ENCODE assay signal across 11 cellular contexts in the genomic region with DNA sequence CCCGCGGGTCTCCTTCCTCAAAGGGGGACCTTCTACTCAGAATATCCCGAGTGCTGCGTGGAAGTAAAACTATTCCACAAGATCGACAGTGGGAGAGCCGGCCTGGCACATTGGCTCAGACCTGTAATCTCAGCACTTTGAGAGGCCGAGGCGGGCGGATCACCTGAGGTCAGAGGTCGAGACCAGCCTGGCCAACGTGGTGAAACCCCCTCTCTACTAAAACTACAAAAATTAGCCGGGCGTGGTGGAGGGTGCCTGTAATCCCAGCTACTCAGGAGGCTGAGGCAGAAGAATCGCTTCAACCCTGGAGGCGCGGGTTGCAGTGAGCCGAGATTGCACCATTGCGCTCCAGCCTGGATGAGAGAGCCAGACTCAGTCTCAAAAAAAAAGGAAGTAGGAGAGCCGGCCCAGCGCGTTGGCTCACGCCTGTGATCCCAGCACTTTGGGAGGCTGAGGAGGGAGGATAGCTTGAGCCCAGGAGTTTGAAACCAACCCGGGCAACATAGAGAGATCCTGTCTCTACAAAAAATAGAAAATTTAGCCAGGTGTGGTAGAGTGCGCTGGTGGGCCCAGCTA. TPM values are rescaled to one million over a fixed set of nuclear protein-coding genes. Genes with fewer than 3 reads are reported as not detected.
DNase-seq lines count a peak whose midpoint lies in the region; ATAC-seq, FAIRE-seq and TF ChIP-seq lines count a peak whose summit lies in the region.
"Not testable (repeated sequence)": the region's sequence is repeated elsewhere in the genome, so short reads cannot be mapped to it uniquely, and the experiment has no call there.
"Had no signal": no experiment of that assay in that cellular context is flagged by ENCODE, and none has a peak within 500 bp of the region (broad histone marks: within the 10 kb centered on the region; RNA-seq: fewer than 3 reads in every experiment).

No MANE protein-coding gene starts in this region.

- H2BK120ac ChIP-seq in H1 (replicated peaks; ENCODE audit: low read depth, low read length): not testable (repeated sequence)

- H2BK5ac ChIP-seq in H1 (ENCODE audit: low read depth, low read length): not testable (repeated sequence)

- WGBS in GM12878 (ENCODE audit: insufficient coverage, insufficient replicate concordance, low lambda C conversion rate, missing lambda C conversion rate): 68% methylated on average over 24 of the region's 24 CpGs
- 94% methylated on average over 24 of the region's 24 CpGs; no CpG with 5 or more reads in 1 of the 2 experiments for WGBS in H1 (ENCODE audit: extremely low coverage in 1 of 2, insufficient coverage in 1 of 2, insufficient read length in 1 of 2, insufficient replicate concordance in 2 of 2, low coverage in 1 of 2, low lambda C conversion rate in 2 of 2, missing lambda C conversion rate in 1 of 2), 2 experiments
- 72 to 75% methylated on average over 24 of the region's 24 CpGs for WGBS in heart right ventricle, 2 donors
- 77 to 100% methylated on average over 2 to 22 of the region's 24 CpGs for WGBS in transverse colon (ENCODE audit: low coverage in 1 of 2), 2 donors

- not testable (repeated sequence) for H3K18ac ChIP-seq in H1 (ENCODE audit: extremely low read depth, low read length)

- H2AK5ac ChIP-seq in H1 (ENCODE audit: low read depth, low read length): not testable (repeated sequence)

- SMC1A ChIA-PET in GM12878 (lab: Charles Lee; ENCODE audit: uncharacterized antibody, unreplicated experiment): not testable (repeated sequence)

- H3K23me2 ChIP-seq in H1 (ENCODE audit: low read depth, low read length): not testable (repeated sequence)

- H3K9me3 ChIP-seq in PC-3 (ENCODE audit: low read length) (peaks cover 15% of the 10 kb centered on the region), H1 (ENCODE audit: insufficient read depth in 2 of 2, low read depth in 1 of 2, low read length in 1 of 2) (peaks cover 10 to 11% of the 10 kb centered on the region in 2 experiments; a peak in 3 of 4 replicates), heart right ventricle (peaks cover 0 to 45% (median 7%) of the 10 kb centered on the region in 11 donors), transverse colon (peaks cover 10 to 22% of the 10 kb centered on the region in 2 donors)
- H3K9me3 ChIP-seq in GM12878 (replicated peaks; ENCODE audit: control insufficient read depth, insufficient read depth, low read length); mucosa of rectum (ENCODE audit: control insufficient read depth in 2 of 2, low read length in 2 of 2): not testable (repeated sequence)

- H3K36me3 ChIP-seq in PC-3 (ENCODE audit: low read depth, low read length); GM12878 (ENCODE audit: control insufficient read depth in 2 of 2, insufficient read depth in 2 of 2, low read length in 1 of 2); H1 (ENCODE audit: control insufficient read depth in 2 of 4, insufficient read depth in 4 of 4, low read length in 3 of 4); heart right ventricle; mucosa of rectum (ENCODE audit: control insufficient read depth in 2 of 2, insufficient read depth in 2 of 2, low read length in 2 of 2); transverse colon: not testable (repeated sequence)

- H2AFZ ChIP-seq in PC-3 (ENCODE audit: low read length): peak overlapping the region; percentile 61
- not testable (repeated sequence) for H2AFZ ChIP-seq in GM12878 (ENCODE audit: control insufficient read depth, low read depth, low read length); H1 (ENCODE audit: low read length)

- not testable (repeated sequence) for H3K27me3 ChIP-seq in PC-3 (ENCODE audit: low read length); GM12878 (replicated peaks in 1 of 2; ENCODE audit: control insufficient read depth in 2 of 2, insufficient read depth in 2 of 2, low read length in 1 of 2); H1 (replicated peaks in 1 of 4; ENCODE audit: control insufficient read depth in 3 of 4, extremely low read depth in 1 of 4, insufficient read depth in 3 of 4, low read length in 3 of 4); mucosa of rectum (ENCODE audit: control insufficient read depth in 2 of 2, insufficient read depth in 2 of 2, low read length in 2 of 2)
- H3K27me3 ChIP-seq in heart right ventricle: peaks cover 0 to 28% (median 15%) of the 10 kb centered on the region in 7 donors
- peaks cover 13% of the 10 kb centered on the region for H3K27me3 ChIP-seq in transverse colon

- not testable (repeated sequence) for ATAC-seq in PC-3, GM12878, heart right ventricle

- DNase-seq in DMS53 (lab: John Stamatoyannopoulos, UW): peak; percentile 5
- not testable (repeated sequence) for DNase-seq in PC-3; GM12878 (ENCODE audit: low read depth, low spot score); heart right ventricle; skeletal muscle cell (ENCODE audit: low read depth); transverse colon
- peak in 1 of 2 experiments; percentile 51 for DNase-seq in H1 (ENCODE audit: low read depth in 1 of 2, low spot score in 2 of 2)

- intact Hi-C loops in PC-3 (cut with micrococcal nuclease); GM12878 (cut with micrococcal nuclease; ENCODE audit: unreplicated experiment); heart right ventricle (cut with DNase I); transverse colon (cut with DNase I; ENCODE audit: low total_unique reads): not testable (repeated sequence)

- peak overlapping the region; percentile 34; the same call in 1 of the 2 replicates for H3K4me2 ChIP-seq in PC-3 (ENCODE audit: low read length)
- H3K4me2 ChIP-seq in GM12878 (ENCODE audit: control insufficient read depth, insufficient read depth): peak overlapping the region; percentile 17; the same call in 1 of the 2 replicates
- H3K4me2 ChIP-seq in H1 (ENCODE audit: insufficient read depth in 1 of 2, low read depth in 2 of 2, low read length in 2 of 2): not testable (repeated sequence)

- not testable (repeated sequence) for TF ChIP-seq CTCF in PC-3 (conservative IDR thresholded peaks at IDR 0.05; ENCODE audit: low read depth, low read length); GM12878 (IDR thresholded peaks at IDR 0.05 in 2 of 3, conservative IDR thresholded peaks at IDR 0.05 in 1 of 3; ENCODE audit: control insufficient read depth in 2 of 3, extremely low read depth in 1 of 3, insufficient read depth in 1 of 3, low read depth in 3 of 3, low read length in 3 of 3); H1 (IDR thresholded peaks at IDR 0.05; ENCODE audit: control extremely low read depth in 1 of 3, insufficient read depth in 1 of 3, low read depth in 1 of 3, low read length in 3 of 3); heart right ventricle (IDR thresholded peaks at IDR 0.05); transverse colon (IDR thresholded peaks at IDR 0.05)

- H4K8ac ChIP-seq in H1 (ENCODE audit: extremely low read depth, insufficient read depth, low read length): peak overlapping the region; percentile 51; the same call in 1 of the 2 replicates

- RAD21 ChIA-PET in GM12878 (lab: Charles Lee; ENCODE audit: unreplicated experiment): not testable (repeated sequence)

- not testable (repeated sequence) for H3K23ac ChIP-seq in H1 (ENCODE audit: insufficient read length)

- not testable (repeated sequence) for H4K20me1 ChIP-seq in PC-3 (ENCODE audit: low read length); GM12878 (ENCODE audit: control insufficient read depth, insufficient read depth); H1 (replicated peaks in 1 of 2; ENCODE audit: control insufficient read depth in 1 of 2, insufficient read depth in 2 of 2, low read length in 2 of 2)

- not testable (repeated sequence) for H3K14ac ChIP-seq in H1 (ENCODE audit: insufficient read length)

- H3K79me1 ChIP-seq in H1 (ENCODE audit: low read depth, low read length): not testable (repeated sequence)

- not testable (repeated sequence) for H2BK12ac ChIP-seq in H1 (ENCODE audit: low read depth, low read length)

- H3K9me2 ChIP-seq in PC-3 (replicated peaks; ENCODE audit: low read length): not testable (repeated sequence)

- H3K4me3 ChIP-seq in PC-3 (ENCODE audit: low read length): peak overlapping the region; percentile 21; the same call in 1 of the 2 replicates
- not testable (repeated sequence) for H3K4me3 ChIP-seq in GM12878; H1 (ENCODE audit: extremely low read depth in 1 of 4, insufficient read depth in 2 of 4, low read depth in 3 of 4, low read length in 4 of 4)
- peak overlapping the region in 6 of 10 donors; percentile 14 to 34 (median 22) for H3K4me3 ChIP-seq in heart right ventricle
- H3K4me3 ChIP-seq in mucosa of rectum (ENCODE audit: low read length in 2 of 2): peak overlapping the region; percentile 20 to 32
- peak overlapping the region; percentile 22 for H3K4me3 ChIP-seq in skeletal muscle cell (ENCODE audit: low read depth, low read length)
- H3K4me3 ChIP-seq in transverse colon: peak overlapping the region in 3 of 4 donors; percentile 18 to 34 (median 24)

- not testable (repeated sequence) for H3K4me1 ChIP-seq in PC-3 (ENCODE audit: insufficient read depth, low read length); GM12878 (ENCODE audit: control insufficient read depth, insufficient read depth, low read length); H1 (replicated peaks in 1 of 4; ENCODE audit: control insufficient read depth in 3 of 4, insufficient read depth in 4 of 4, low read length in 3 of 4); heart right ventricle; mucosa of rectum (ENCODE audit: control insufficient read depth in 2 of 2, insufficient read depth in 2 of 2, low read length in 2 of 2)
- peaks cover 0 to 11% (median 5%) of the 10 kb centered on the region in 4 donors for H3K4me1 ChIP-seq in transverse colon

- not testable (repeated sequence) for FAIRE-seq in GM12878 (lab: Jason Lieb, UNC); H1 (lab: Jason Lieb, UNC)

- H2BK20ac ChIP-seq in H1 (ENCODE audit: low read length): not testable (repeated sequence)

- not testable (repeated sequence) for TF ChIP-seq RAD21 in GM12878 (IDR thresholded peaks at IDR 0.05; ENCODE audit: insufficient read depth, low read depth, low read length); H1 (IDR thresholded peaks at IDR 0.05 in 1 of 2, conservative IDR thresholded peaks at IDR 0.05 in 1 of 2; ENCODE audit: low read depth in 2 of 2, low read length in 2 of 2)

- not testable (repeated sequence) for H3K79me2 ChIP-seq in PC-3 (ENCODE audit: low read length); GM12878 (ENCODE audit: control insufficient read depth, insufficient read depth, low read length); H1 (ENCODE audit: control insufficient read depth in 1 of 2, insufficient read depth in 2 of 2, low read length in 2 of 2)

- in situ Hi-C loops in GM12878 (cut with MboI); transverse colon (cut with MboI; ENCODE audit: low pct_ligation_motif_present in 1 of 4, low pct_unique_long_range_greater_than_20kb in 1 of 4, low sequenced_read_pairs in 3 of 4): not testable (repeated sequence)

- not testable (repeated sequence) for H2BK15ac ChIP-seq in H1 (ENCODE audit: low read length)

- H3K27ac ChIP-seq in PC-3 (ENCODE audit: low read length); GM12878 (ENCODE audit: control insufficient read depth, insufficient read depth); H1 (ENCODE audit: low read depth, low read length); mucosa of rectum (ENCODE audit: low read depth in 2 of 2, low read length in 2 of 2); transverse colon: not testable (repeated sequence)
- H3K27ac ChIP-seq in heart right ventricle: peak overlapping the region in 5 of 10 donors; percentile 10 to 31 (median 30)

- TF ChIP-seq EP300 in GM12878 (IDR thresholded peaks at IDR 0.05; ENCODE audit: borderline replicate concordance in 1 of 2, control insufficient read depth in 1 of 2, low read depth in 2 of 2, low read length in 2 of 2); H1 (IDR thresholded peaks at IDR 0.05; ENCODE audit: borderline replicate concordance in 1 of 2, low read depth in 2 of 2, low read length in 2 of 2); transverse colon (IDR thresholded peaks at IDR 0.05; ENCODE audit: low read depth): not testable (repeated sequence)

- not testable (repeated sequence) for H3K56ac ChIP-seq in H1 (replicated peaks; ENCODE audit: insufficient read length, low read depth, low read length)

- not testable (repeated sequence) for H3K4ac ChIP-seq in H1 (replicated peaks; ENCODE audit: insufficient read length, low read depth, low read length)

- POLR2A ChIA-PET in PC-3 (lab: Charles Lee; ENCODE audit: unreplicated experiment); GM12878 (lab: Charles Lee); H1 (lab: Charles Lee; ENCODE audit: partially characterized antibody): not testable (repeated sequence)

- H4K91ac ChIP-seq in H1 (replicated peaks; ENCODE audit: insufficient read length, low read length): not testable (repeated sequence)

- H4K5ac ChIP-seq in H1 (ENCODE audit: insufficient read length, low read depth, low read length): not testable (repeated sequence)

- TF ChIP-seq POLR2A in GM12878 (IDR thresholded peaks at IDR 0.05; ENCODE audit: low read depth, low read length); H1 (IDR thresholded peaks at IDR 0.05; ENCODE audit: control extremely low read depth in 1 of 2, low read depth in 2 of 2, low read length in 2 of 2); transverse colon (IDR thresholded peaks at IDR 0.05): not testable (repeated sequence)

- not testable (repeated sequence) for BruUV-seq in PC-3 (replicated peaks; lab: Mats Ljungman, UMichigan); GM12878 (replicated peaks; lab: Mats Ljungman, UMichigan)

- CTCF ChIA-PET in PC-3 (lab: Charles Lee); GM12878 (lab: Yijun Ruan, JAX); H1 (lab: Charles Lee; ENCODE audit: partially characterized antibody): not testable (repeated sequence)

- not testable (repeated sequence) for H3K9ac ChIP-seq in PC-3 (ENCODE audit: low read length); GM12878 (ENCODE audit: control insufficient read depth, insufficient read depth, low read length); H1 (replicated peaks in 1 of 4; ENCODE audit: extremely low read depth in 1 of 4, low read depth in 3 of 4, low read length in 3 of 4); mucosa of rectum (ENCODE audit: low read depth in 1 of 2, low read length in 2 of 2)

- H3F3A ChIP-seq in PC-3 (ENCODE audit: low read length, unreplicated experiment): not testable (repeated sequence)

RNA-seq across cellular contexts. Expression of a gene that starts 47.5 kb away (rescaled TPM):
- total RNA-seq in PC-3 (2014; rRNA removed): not detected in 2 replicates
- total RNA-seq in GM12878 (2013; cell fraction: nucleolus; rRNA removed): not detected in 2 replicates
- not detected in 2 replicates for total RNA-seq in GM12878 (2014; rRNA removed)
- total RNA-seq in GM12878 (2014; rRNA removed; fragmentation: Illumina TruSeq; extraction: Trizol): not detected in 2 replicates
- not detected in 2 replicates for total RNA-seq in GM12878 (2021)
- not detected for polyA plus RNA-seq in GM12878 (2011; ENCODE audit: low read depth)
- not detected in 2 replicates for polyA plus RNA-seq in GM12878 (2011; rRNA removed)
- polyA plus RNA-seq in GM12878 (2011; cell fraction: cytosol; rRNA removed): not detected in 2 replicates
- polyA plus RNA-seq in GM12878 (2011; cell fraction: nucleus; rRNA removed): not detected in 2 replicates
- 0.03 TPM in 1 of 2 replicates, not detected in the other for polyA plus RNA-seq in GM12878 (2012)
- polyA plus RNA-seq in GM12878 (2014; fragmentation: Illumina TruSeq; extraction: Trizol): not detected in 2 replicates
- not detected for polyA plus RNA-seq in GM12878 (2014; fragmentation: Nextera tagmentation; extraction: Ambion mirVana)
- not detected in 2 replicates for polyA plus RNA-seq in GM12878 (2014; rRNA removed)
- polyA plus RNA-seq in GM12878 (2016; fragmentation: Nextera tagmentation; extraction: Ambion mirVana): under 1 TPM; 0.05 to 0.15 TPM
- not detected in 2 replicates for polyA minus RNA-seq in GM12878 (2011; rRNA and poly(A)+ RNA removed)
- polyA minus RNA-seq in GM12878 (2011; cell fraction: cytosol; rRNA and poly(A)+ RNA removed): not detected in 2 replicates
- polyA minus RNA-seq in GM12878 (2011; cell fraction: nucleus; rRNA and poly(A)+ RNA removed): not detected in 2 replicates
- total RNA-seq in H1 (2021; fragmentation: NEBNext Ultra II Directional; extraction: Animal tissue kit (Norgen Biotek cat#: 25700)): 16.9 and 20.9 TPM in 2 replicates
- 5.0 and 5.5 TPM in 2 replicates for polyA plus RNA-seq in H1 (2011; rRNA removed)
- polyA plus RNA-seq in H1 (2011; cell fraction: cytosol; rRNA removed): 5.0 TPM
- polyA plus RNA-seq in H1 (2011; cell fraction: nucleus; rRNA removed): 5.8 TPM
- 9.8 to 12.1 TPM (median 11.1 TPM) in 4 replicates for polyA plus RNA-seq in H1 (2012, experiment 1 of 2)
- polyA plus RNA-seq in H1 (2012, experiment 2 of 2): 10.4 TPM
- polyA plus RNA-seq in H1 (2013, experiment 1 of 2): 6.5 TPM
- polyA plus RNA-seq in H1 (2013, experiment 2 of 2): 7.4 TPM
- 7.9 and 9.0 TPM in 2 replicates for polyA minus RNA-seq in H1 (2011; rRNA and poly(A)+ RNA removed)
- 8.2 TPM for polyA minus RNA-seq in H1 (2011; cell fraction: cytosol; rRNA and poly(A)+ RNA removed)
- polyA minus RNA-seq in H1 (2011; cell fraction: nucleus; rRNA and poly(A)+ RNA removed): 8.9 TPM
- not detected for total RNA-seq in heart right ventricle
- not detected for polyA plus RNA-seq in heart right ventricle
- under 1 TPM in 2 of 4 donors, not detected in 2; 0.14 to 0.32 TPM for total RNA-seq in transverse colon
- total RNA-seq: CD8-positive, alpha-beta memory T cell; HT-29 had no signal
- polyA plus RNA-seq: AG04450 had no signal

RNA-seq across cellular contexts. Expression of a gene that starts 48.2 kb away (rescaled TPM):
- total RNA-seq in PC-3 (2014; rRNA removed) (30.7 and 31.4 TPM in 2 replicates), GM12878 (2014; rRNA removed) (63.0 and 69.5 TPM in 2 replicates), GM12878 (2014; rRNA removed; fragmentation: Illumina TruSeq; extraction: Trizol) (39.0 and 41.4 TPM in 2 replicates), GM12878 (2021) (55.0 and 57.3 TPM in 2 replicates), heart right ventricle (10 to 100 TPM; 28.9 to 49.6 (median 38.6) TPM), transverse colon (10 to 100 TPM; 34.5 to 43.4 (median 40.4) TPM)
- 60.9 and 63.3 TPM in 2 replicates for total RNA-seq in GM12878 (2013; cell fraction: nucleolus; rRNA removed)
- 36.0 TPM for polyA plus RNA-seq in GM12878 (2011; ENCODE audit: low read depth)
- polyA plus RNA-seq in GM12878 (2011; rRNA removed) (43.0 and 55.9 TPM in 2 replicates), GM12878 (2014; fragmentation: Illumina TruSeq; extraction: Trizol) (44.6 and 53.9 TPM in 2 replicates), GM12878 (2014; fragmentation: Nextera tagmentation; extraction: Ambion mirVana) (10 to 100 TPM; 13.0 to 16.9 TPM), GM12878 (2014; rRNA removed) (44.0 and 56.1 TPM in 2 replicates), GM12878 (2016; fragmentation: Nextera tagmentation; extraction: Ambion mirVana) (10 to 100 TPM; 56.8 to 64.0 TPM), H1 (2011; rRNA removed) (55.3 and 58.0 TPM in 2 replicates), heart right ventricle (10 to 100 TPM; 24.2 to 48.4 TPM)
- polyA plus RNA-seq in GM12878 (2011; cell fraction: cytosol; rRNA removed): 59.8 and 68.6 TPM in 2 replicates
- 64.6 and 71.3 TPM in 2 replicates for polyA plus RNA-seq in GM12878 (2011; cell fraction: nucleus; rRNA removed)
- polyA plus RNA-seq in GM12878 (2012): 37.4 and 55.2 TPM in 2 replicates
- polyA minus RNA-seq in GM12878 (2011; rRNA and poly(A)+ RNA removed): 68.7 and 74.9 TPM in 2 replicates
- polyA minus RNA-seq in GM12878 (2011; cell fraction: cytosol; rRNA and poly(A)+ RNA removed): 22.2 and 26.2 TPM in 2 replicates
- 33.7 and 43.8 TPM in 2 replicates for polyA minus RNA-seq in GM12878 (2011; cell fraction: nucleus; rRNA and poly(A)+ RNA removed)
- total RNA-seq in H1 (2021; fragmentation: NEBNext Ultra II Directional; extraction: Animal tissue kit (Norgen Biotek cat#: 25700)): 46.2 and 47.6 TPM in 2 replicates
- polyA plus RNA-seq in H1 (2011; cell fraction: cytosol; rRNA removed): 52.0 TPM
- polyA plus RNA-seq in H1 (2011; cell fraction: nucleus; rRNA removed): 56.4 TPM
- 42.7 to 53.2 TPM (median 52.7 TPM) in 4 replicates for polyA plus RNA-seq in H1 (2012, experiment 1 of 2)
- 61.6 TPM for polyA plus RNA-seq in H1 (2012, experiment 2 of 2)
- 22.3 TPM for polyA plus RNA-seq in H1 (2013, experiment 1 of 2)
- polyA plus RNA-seq in H1 (2013, experiment 2 of 2): 21.8 TPM
- 42.2 and 52.5 TPM in 2 replicates for polyA minus RNA-seq in H1 (2011; rRNA and poly(A)+ RNA removed)
- polyA minus RNA-seq in H1 (2011; cell fraction: cytosol; rRNA and poly(A)+ RNA removed): 24.7 TPM
- 34.0 TPM for polyA minus RNA-seq in H1 (2011; cell fraction: nucleus; rRNA and poly(A)+ RNA removed)

Comparison
In these comparisons a context has a peak if more than half of its experiments do, and no peak if none do; other contexts are left out.
1. RNA of a gene that starts 47.5 kb away (total RNA-seq): 16.9 to 20.9 TPM in H1; 0.14 to 0.32 TPM in transverse colon, not detected in PC-3, not detected in GM12878 and not detected in heart right ventricle; every median in the first group is over 10 times any median in the second.